Comparison of ENCODE assay signal across 17 cellular contexts in the genomic region with DNA sequence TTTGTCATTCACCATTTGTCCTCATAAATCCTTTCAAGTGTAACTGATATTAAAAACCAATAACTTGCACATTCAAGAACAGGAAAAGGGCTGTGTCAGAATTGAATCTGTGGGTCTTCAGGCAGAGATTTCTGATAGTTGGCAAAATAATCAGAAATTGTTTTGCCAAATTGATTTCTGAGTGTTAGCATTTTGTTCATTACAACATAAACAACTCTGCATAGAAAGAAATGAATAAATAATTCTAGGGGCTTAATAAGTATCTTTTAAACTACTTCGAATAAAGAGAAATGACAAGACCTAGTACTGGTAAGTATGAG. TPM values are rescaled to one million over a fixed set of nuclear protein-coding genes. Genes with fewer than 3 reads are reported as not detected.
DNase-seq lines count a peak whose midpoint lies in the region; ATAC-seq and TF ChIP-seq lines count a peak whose summit lies in the region.
"Had no signal": no experiment of that assay in that cellular context is flagged by ENCODE, and none has a peak within 500 bp of the region (broad histone marks: within the 10 kb centered on the region; RNA-seq: fewer than 3 reads in every experiment).

No MANE protein-coding gene starts in this region.

- H3K36me3 Mint-ChIP-seq in Calu3 (ENCODE audit: insufficient read depth, unreplicated experiment) = peaks cover 5% of the 10 kb centered on the region
- H3K36me3 Mint-ChIP-seq: immature natural killer cell had no signal

- ATAC-seq in esophagus mucosa (no peak), HG02610 (IDR thresholded peaks at IDR 0.05; ENCODE audit: unreplicated experiment) (no peak)

- H3K9me3 ChIP-seq in PC-9 (ENCODE audit: insufficient read depth, low read depth) = peaks cover 11% of the 10 kb centered on the region; the same call in 1 of the 2 replicates
- no peaks in the 10 kb centered on the region for H3K9me3 ChIP-seq in osteoblast (ENCODE audit: low read depth, low read length)
- H3K9me3 ChIP-seq: BE2C had no signal

- CTCF ChIA-PET in Calu3 (lab: Charles Lee) = interaction anchor here (0.5 to 2.1 kb wide), 4 partner anchors 27 to 312 kb away, joined by 3 to 12 read pairs (median 3); no protein-coding TSS in a partner anchor
- CTCF ChIA-PET in PC-9 (lab: Charles Lee) = interaction anchor here (0.6 kb wide), 1 partner anchor 266 kb away, joined by 3 read pairs; a partner anchor contains a TSS

- H3K27ac Mint-ChIP-seq in Calu3 (ENCODE audit: unreplicated experiment) = peak overlapping the region; percentile 89
- H3K27ac Mint-ChIP-seq: immature natural killer cell had no signal

- H4K20me1 ChIP-seq in PC-9 (ENCODE audit: insufficient read depth) = no peaks in the 10 kb centered on the region
- H4K20me1 ChIP-seq in osteoblast (ENCODE audit: insufficient read depth, low read length) = no peaks in the 10 kb centered on the region

- POLR2A ChIA-PET in PC-9 (lab: Charles Lee; ENCODE audit: unreplicated experiment) = interaction anchor here (1.0 kb wide), 1 partner anchor 210 kb away, joined by 9 read pairs; a partner anchor contains a TSS

- peak overlapping the region; percentile 35 for H3K4me3 Mint-ChIP-seq in Calu3 (ENCODE audit: low read depth, unreplicated experiment)
- H3K4me3 Mint-ChIP-seq: immature natural killer cell had no signal

- intact Hi-C loops in Calu3 (cut with micrococcal nuclease; ENCODE audit: unreplicated experiment) (loop anchor here (2.0 to 5.0 kb wide), 5 partner anchors 112 to 252 kb away; a partner anchor contains a TSS), PC-9 (cut with micrococcal nuclease; ENCODE audit: unreplicated experiment) (loop anchor here (1.0 to 5.0 kb wide), 5 partner anchors 111 to 468 kb away; a partner anchor contains a TSS)

- H3K27ac ChIP-seq in PC-9 (peak overlapping the region; percentile 98), caudate nucleus (ENCODE audit: low read depth, low read length) (peak overlapping the region; percentile 20), osteoblast (ENCODE audit: low read depth, low read length) (peak overlapping the region; percentile 92)

- H3K79me2 ChIP-seq in PC-9 (ENCODE audit: low read depth) = peaks cover 7% of the 10 kb centered on the region; the same call in 1 of the 2 replicates
- no peaks in the 10 kb centered on the region for H3K79me2 ChIP-seq in osteoblast (ENCODE audit: insufficient read depth, low read length)

- no peaks in the 10 kb centered on the region for H3K9me2 ChIP-seq in PC-9 (ENCODE audit: insufficient read depth)

- H3K9me3 Mint-ChIP-seq in Calu3 (ENCODE audit: low read depth, unreplicated experiment) = peaks cover 7% of the 10 kb centered on the region
- H3K9me3 Mint-ChIP-seq: immature natural killer cell had no signal

- no peaks in the 10 kb centered on the region for H3K27me3 Mint-ChIP-seq in Calu3 (ENCODE audit: unreplicated experiment)

- H3K4me3 ChIP-seq in PC-9 (no peak overlapping the region; the same call in 1 of the 2 replicates), osteoblast (ENCODE audit: insufficient read depth, low read length) (no peak overlapping the region)

- TF ChIP-seq CTCF in Calu3 (IDR thresholded peaks at IDR 0.05; ENCODE audit: unreplicated experiment) (no peak), PC-9 (conservative IDR thresholded peaks at IDR 0.05) (peak; percentile 2; the same call in 1 of the 2 replicates), osteoblast (IDR thresholded peaks at IDR 0.05; ENCODE audit: extremely low read depth, low read depth, low read length) (no peak)

- no peaks in the 10 kb centered on the region for H3K27me3 ChIP-seq in PC-9 (ENCODE audit: insufficient read depth, low read depth)
- no peaks in the 10 kb centered on the region for H3K27me3 ChIP-seq in osteoblast (ENCODE audit: insufficient read depth, low read length)
- H3K27me3 ChIP-seq: BE2C had no signal

- H3K4me1 ChIP-seq in PC-9 (replicated peaks; ENCODE audit: insufficient read depth) = peaks cover 55% of the 10 kb centered on the region
- peaks cover 54% of the 10 kb centered on the region for H3K4me1 ChIP-seq in osteoblast (ENCODE audit: insufficient read depth, low read length)
- H3K4me1 ChIP-seq: BE2C had no signal

- no peak for DNase-seq in Calu3
- no peak for DNase-seq in PC-9
- DNase-seq in caudate nucleus (lab: John Stamatoyannopoulos, UW) = no peak
- no peak for DNase-seq in osteoblast (ENCODE audit: insufficient read length, low spot score, missing footprints)
- DNase-seq in germinal center (ENCODE audit: low spot score) = no peak
- DNase-seq in Ammon's horn (ENCODE audit: low spot score) = no peak
- DNase-seq: activated CD4-positive, alpha-beta T cell treated with anti-CD3 and anti-CD28 coated beads, Interleukin-2, amount 50 U/mL, for 1 hour; central memory CD4-positive, alpha-beta T cell; effector CD8-positive, alpha-beta T cell; immature natural killer cell; NCI-H1436; T-helper 1 cell had no signal

- H3K36me3 ChIP-seq in PC-9 (ENCODE audit: low read depth) (no peaks in the 10 kb centered on the region), osteoblast (ENCODE audit: insufficient read depth, low read length) (no peaks in the 10 kb centered on the region)
- H3K36me3 ChIP-seq: BE2C had no signal

- no peak overlapping the region for H2AFZ ChIP-seq in PC-9
- H2AFZ ChIP-seq in osteoblast (ENCODE audit: low read length) = no peak overlapping the region

- BruUV-seq in Calu3 (replicated peaks; lab: Mats Ljungman, UMichigan) (no TSS peak), PC-9 (replicated peaks; lab: Mats Ljungman, UMichigan) (no TSS peak)

- peaks cover 51% of the 10 kb centered on the region for H3F3A ChIP-seq in PC-9 (ENCODE audit: insufficient read depth, low read depth)

- H3K4me2 ChIP-seq in PC-9 (peak overlapping the region; percentile 67), osteoblast (ENCODE audit: insufficient read depth, low read length) (peak overlapping the region; percentile 77)

- peaks cover 53% of the 10 kb centered on the region for H3K4me1 Mint-ChIP-seq in Calu3 (ENCODE audit: low read depth, unreplicated experiment)

RNA-seq across cellular contexts. Expression of a gene that starts 44.2 kb away (rescaled TPM):
- total RNA-seq in Calu3 (2022) (not detected in 2 replicates), PC-9 (2021) (not detected in 2 replicates), osteoblast (7.6 and 10.0 TPM in 2 replicates), esophagus mucosa (not detected)
- total RNA-seq: M059J, ureter had no signal

Comparison
In these comparisons a context has a peak if more than half of its experiments do, and no peak if none do; other contexts are left out.
1. H3K27ac ChIP-seq: peak in every context shown above with its lines; median percentile 98 in PC-9; 92 in osteoblast; 20 in caudate nucleus.